Comparison of ENCODE assay signal across 34 cellular contexts in the genomic region with DNA sequence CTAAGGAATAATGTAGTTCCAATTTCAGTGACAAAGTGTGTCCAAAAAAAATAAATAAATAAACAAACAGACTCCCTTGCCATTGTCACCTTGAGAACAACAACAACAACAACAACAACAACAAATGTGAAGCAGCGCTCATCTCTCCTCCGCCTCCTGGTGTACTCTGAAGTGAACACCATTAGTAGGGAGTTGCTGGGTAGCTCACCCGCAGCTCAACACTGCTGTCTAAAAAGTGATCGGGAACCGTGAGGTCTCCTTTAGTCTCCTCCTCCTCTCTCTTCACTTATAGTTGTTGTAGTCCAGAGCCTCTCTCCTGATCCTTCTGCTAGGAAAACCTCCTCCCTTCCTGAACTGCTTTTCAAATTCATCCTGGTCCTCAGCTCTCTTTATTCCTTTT.
"Had no signal": no experiment of that assay in that cellular context is flagged by ENCODE, and none has a peak within 500 bp of the region (broad histone marks: within the 10 kb centered on the region; RNA-seq: fewer than 3 reads in every experiment).

No MANE protein-coding gene starts in this region.

- H3K27ac Mint-ChIP-seq: activated CD8-positive, alpha-beta T cell treated with anti-CD3 and anti-CD28 coated beads for 36 hours; activated naive CD8-positive, alpha-beta T cell treated with anti-CD3 and anti-CD28 coated beads for 36 hours; activated T-cell treated with anti-CD3 and anti-CD28 coated beads, Interleukin-2, amount 50 U/mL, for 72 hours; activated T-helper 17 cell treated with anti-CD3 and anti-CD28 coated beads, Interleukin-2, amount 50 U/mL, for 72 hours; T-cell had no signal

- H3K27ac ChIP-seq: brain microvascular endothelial cell, RWPE1 had no signal

- H3K27me3 ChIP-seq: brain microvascular endothelial cell had no signal

- H3K9me3 Mint-ChIP-seq: activated CD8-positive, alpha-beta T cell treated with anti-CD3 and anti-CD28 coated beads for 36 hours; activated naive CD8-positive, alpha-beta T cell treated with anti-CD3 and anti-CD28 coated beads for 36 hours; activated T-cell treated with anti-CD3 and anti-CD28 coated beads, Interleukin-2, amount 50 U/mL, for 72 hours had no signal

- H3K27me3 Mint-ChIP-seq: activated CD8-positive, alpha-beta T cell treated with anti-CD3 and anti-CD28 coated beads for 36 hours; activated naive CD8-positive, alpha-beta T cell treated with anti-CD3 and anti-CD28 coated beads for 36 hours; activated T-helper 17 cell treated with anti-CD3 and anti-CD28 coated beads, Interleukin-2, amount 50 U/mL, for 72 hours; T-cell had no signal

- H3K4me1 Mint-ChIP-seq: activated naive CD8-positive, alpha-beta T cell treated with anti-CD3 and anti-CD28 coated beads for 36 hours; activated T-helper 17 cell treated with anti-CD3 and anti-CD28 coated beads, Interleukin-2, amount 50 U/mL, for 72 hours; T-cell had no signal

- DNase-seq: activated CD4-positive, alpha-beta T cell treated with anti-CD3 and anti-CD28 coated beads for 1 hour; activated CD4-positive, alpha-beta T cell treated with anti-CD3 and anti-CD28 coated beads for 48 hours; activated CD4-positive, alpha-beta T cell treated with anti-CD3 and anti-CD28 coated beads, Interleukin-2, amount 50 U/mL, for 4 hours; activated CD4-positive, CD25-positive, alpha-beta regulatory T cell; activated CD8-positive, alpha-beta T cell treated with anti-CD3 and anti-CD28 coated beads for 36 hours; activated effector memory CD4-positive, alpha-beta T cell treated with anti-CD3 and anti-CD28 coated beads, Interleukin-2, amount 50 U/mL, for 16 hours; activated naive CD4-positive, alpha-beta T cell; activated naive CD4-positive, alpha-beta T cell treated with anti-CD3 and anti-CD28 coated beads, Interleukin-2, amount 50 U/mL, for 16 hours; activated naive CD8-positive, alpha-beta T cell treated with anti-CD3 and anti-CD28 coated beads for 36 hours; activated T-cell treated with anti-CD3 and anti-CD28 coated beads, Interleukin-2, amount 50 U/mL, for 1 hour; activated T-cell treated with anti-CD3 and anti-CD28 coated beads, Interleukin-2, amount 50 U/mL, for 72 hours; amniotic stem cell; aorta; brain microvascular endothelial cell; NCI-H1092 treated with DMSO at 0.1 percent for 48 hours; NCI-H1417; NCI-H146; NCI-H187; NCI-H2029 treated with DMSO at 0.1 percent for 48 hours; NCI-H2107; NCI-H2171; NCI-H510A; NCI-H526; NCI-H748 treated with DMSO at 0.1 percent for 48 hours; NK-92 treated with Interleukin-12 subunit alpha and Interleukin-12 subunit beta, amount 100 ng/mL, for 24 hours; PC-3; SIG-M5; T-cell; T-helper 2 cell; T-helper 9 cell had no signal

- ATAC-seq: activated CD8-positive, alpha-beta T cell treated with anti-CD3 and anti-CD28 coated beads for 36 hours; activated T-cell treated with anti-CD3 and anti-CD28 coated beads, Interleukin-2, amount 50 U/mL, for 72 hours; activated T-helper 17 cell treated with anti-CD3 and anti-CD28 coated beads, Interleukin-2, amount 50 U/mL, for 72 hours; PC-3; Right ventricle myocardium inferior; SK-N-SH treated with all-trans-retinoic acid at 6 μM for 48 hours; T-cell had no signal

- H3K36me3 Mint-ChIP-seq: activated naive CD8-positive, alpha-beta T cell treated with anti-CD3 and anti-CD28 coated beads for 36 hours; T-cell had no signal

- H3K4me3 Mint-ChIP-seq: activated CD8-positive, alpha-beta T cell treated with anti-CD3 and anti-CD28 coated beads for 36 hours; activated naive CD8-positive, alpha-beta T cell treated with anti-CD3 and anti-CD28 coated beads for 36 hours; activated T-cell treated with anti-CD3 and anti-CD28 coated beads, Interleukin-2, amount 50 U/mL, for 72 hours; activated T-helper 17 cell treated with anti-CD3 and anti-CD28 coated beads, Interleukin-2, amount 50 U/mL, for 72 hours; T-cell had no signal

- H3K36me3 ChIP-seq: brain microvascular endothelial cell had no signal
